8 cellular contexts compared by ENCODE assay signal in genomic region chr6:44268095-44268628, GRCh38. TPM values are rescaled to one million over a fixed set of nuclear protein-coding genes. Genes with fewer than 3 reads are reported as not detected.
DNase-seq lines count a peak whose midpoint lies in the region; ATAC-seq and TF ChIP-seq lines count a peak whose summit lies in the region.

No MANE protein-coding gene starts in this region.

- H3K4me3 Mint-ChIP-seq in HFFc6 = no peak overlapping the region
- no peak overlapping the region for H3K4me3 Mint-ChIP-seq in activated naive CD4-positive, alpha-beta T cell treated with anti-CD3 and anti-CD28 coated beads, Interleukin-2, amount 50 U/mL, for 24 hours

- TF ChIP-seq CTCF in HFFc6 (IDR thresholded peaks at IDR 0.05) = peak; percentile 95
- peak; percentile 83 for TF ChIP-seq CTCF in hepatocyte (IDR thresholded peaks at IDR 0.05; ENCODE audit: poor library complexity)

- peaks cover 14% of the 10 kb centered on the region for H3K79me2 ChIP-seq in hepatocyte

- H3K27ac Mint-ChIP-seq in HFFc6 = no peak overlapping the region
- H3K27ac Mint-ChIP-seq in activated naive CD4-positive, alpha-beta T cell treated with anti-CD3 and anti-CD28 coated beads, Interleukin-2, amount 50 U/mL, for 24 hours = peak overlapping the region; percentile 30

- peaks cover 31% of the 10 kb centered on the region for H3K27me3 Mint-ChIP-seq in HFFc6 (ENCODE audit: insufficient read depth)
- H3K27me3 Mint-ChIP-seq in activated naive CD4-positive, alpha-beta T cell treated with anti-CD3 and anti-CD28 coated beads, Interleukin-2, amount 50 U/mL, for 24 hours = peaks cover 25% of the 10 kb centered on the region

- no peak overlapping the region for H3K27ac ChIP-seq in hepatocyte

- no peak overlapping the region for H3K4me2 ChIP-seq in hepatocyte

- peaks cover 42% of the 10 kb centered on the region for H3K27me3 ChIP-seq in hepatocyte

- peaks cover 15% of the 10 kb centered on the region for H3K4me1 ChIP-seq in hepatocyte (ENCODE audit: insufficient read depth)

- no peaks in the 10 kb centered on the region for H3K36me3 Mint-ChIP-seq in HFFc6 (ENCODE audit: low read depth)
- H3K36me3 Mint-ChIP-seq in activated naive CD4-positive, alpha-beta T cell treated with anti-CD3 and anti-CD28 coated beads, Interleukin-2, amount 50 U/mL, for 24 hours = peaks cover 4% of the 10 kb centered on the region

- H3K36me3 ChIP-seq in hepatocyte (replicated peaks; ENCODE audit: insufficient read depth, low read depth) = no peaks in the 10 kb centered on the region

- DNase-seq in COLO829 (ENCODE audit: low spot score) (peak; percentile 69), HFFc6 (no peak), OCI-M2 (lab: John Stamatoyannopoulos, UW; ENCODE audit: unreplicated experiment) (peak; percentile 37), hepatocyte (ENCODE audit: low spot score) (peak; percentile 75)
- peak; percentile 56 for DNase-seq in stimulated activated CD4-positive, alpha-beta T cell treated with anti-CD3 and anti-CD28 coated beads, Interleukin-12 subunit alpha, Interleukin-12 subunit beta, amount 100 ng/mL, for 4 hours

- peaks cover 4% of the 10 kb centered on the region for H4K20me1 ChIP-seq in hepatocyte (ENCODE audit: insufficient read depth, poor library complexity, severe bottlenecking)

- WGBS in hepatocyte (ENCODE audit: low lambda C conversion rate, missing lambda C conversion rate) = 8% methylated on average over 5 of the region's 5 CpGs

- H3K9me2 ChIP-seq in hepatocyte (replicated peaks; ENCODE audit: insufficient read depth) = no peaks in the 10 kb centered on the region

- H3K9me3 ChIP-seq in hepatocyte (ENCODE audit: low read depth) = no peaks in the 10 kb centered on the region

- H3K4me3 ChIP-seq in hepatocyte = no peak overlapping the region

- H3K4me1 Mint-ChIP-seq in HFFc6 (ENCODE audit: low read depth) = peaks cover 17% of the 10 kb centered on the region
- H3K4me1 Mint-ChIP-seq in activated naive CD4-positive, alpha-beta T cell treated with anti-CD3 and anti-CD28 coated beads, Interleukin-2, amount 50 U/mL, for 24 hours = peaks cover 45% of the 10 kb centered on the region

- ATAC-seq in GM19395 (IDR thresholded peaks at IDR 0.05; ENCODE audit: unreplicated experiment) (no peak), GM18909 (IDR thresholded peaks at IDR 0.05; ENCODE audit: poor library complexity, unreplicated experiment) (no peak)

- H3K9me3 Mint-ChIP-seq in HFFc6 = no peaks in the 10 kb centered on the region
- no peaks in the 10 kb centered on the region for H3K9me3 Mint-ChIP-seq in activated naive CD4-positive, alpha-beta T cell treated with anti-CD3 and anti-CD28 coated beads, Interleukin-2, amount 50 U/mL, for 24 hours

- no peak overlapping the region for H2AFZ ChIP-seq in hepatocyte

RNA-seq across cellular contexts. Expression of gene TMEM151B, which starts 2.1 kb away (rescaled TPM):
- not detected for total RNA-seq in HFFc6 (2021; fragmentation: NEBNext Ultra II Directional; extraction: Animal tissue kit (Norgen Biotek cat#: 25700))
- total RNA-seq in hepatocyte = 0.30 and 0.44 TPM in 2 replicates
- polyA plus RNA-seq in hepatocyte = 0.30 and 1.0 TPM in 2 replicates

RNA-seq across cellular contexts. Expression of gene NFKBIE, which starts 2.8 kb away (rescaled TPM):
- total RNA-seq in HFFc6 (2021; fragmentation: NEBNext Ultra II Directional; extraction: Animal tissue kit (Norgen Biotek cat#: 25700)) = 1 to 10 TPM; 4.2 to 6.7 (median 5.8) TPM
- total RNA-seq in hepatocyte = 13.2 and 16.7 TPM in 2 replicates
- polyA plus RNA-seq in hepatocyte = 9.6 and 14.0 TPM in 2 replicates

RNA-seq across cellular contexts. Expression of gene SLC35B2, which starts 10.8 kb away (rescaled TPM):
- total RNA-seq in HFFc6 (2021; fragmentation: NEBNext Ultra II Directional; extraction: Animal tissue kit (Norgen Biotek cat#: 25700)) = 100 to 1,000 TPM; 108 to 132 (median 120) TPM
- 73.0 and 74.1 TPM in 2 replicates for total RNA-seq in hepatocyte
- polyA plus RNA-seq in hepatocyte = 92.9 and 104 TPM in 2 replicates

RNA-seq across cellular contexts. Expression of gene HSP90AB1, which starts 21.3 kb away (rescaled TPM):
- 1,000 to 10,000 TPM in 1 of 6 experiments, 100 to 1,000 TPM in 5; 847 to 1,026 (median 920) TPM for total RNA-seq in HFFc6 (2021; fragmentation: NEBNext Ultra II Directional; extraction: Animal tissue kit (Norgen Biotek cat#: 25700))
- total RNA-seq in hepatocyte = 884 and 891 TPM in 2 replicates
- 422 and 440 TPM in 2 replicates for polyA plus RNA-seq in hepatocyte

RNA-seq across cellular contexts. Expression of gene SLC29A1, which starts 44.8 kb away (rescaled TPM):
- total RNA-seq in HFFc6 (2021; fragmentation: NEBNext Ultra II Directional; extraction: Animal tissue kit (Norgen Biotek cat#: 25700)) = 10 to 100 TPM; 14.9 to 29.9 (median 26.8) TPM
- total RNA-seq in hepatocyte = 23.3 and 32.4 TPM in 2 replicates
- polyA plus RNA-seq in hepatocyte = 28.5 and 30.8 TPM in 2 replicates
